11 cellular contexts compared by ENCODE assay signal in the genomic region with DNA sequence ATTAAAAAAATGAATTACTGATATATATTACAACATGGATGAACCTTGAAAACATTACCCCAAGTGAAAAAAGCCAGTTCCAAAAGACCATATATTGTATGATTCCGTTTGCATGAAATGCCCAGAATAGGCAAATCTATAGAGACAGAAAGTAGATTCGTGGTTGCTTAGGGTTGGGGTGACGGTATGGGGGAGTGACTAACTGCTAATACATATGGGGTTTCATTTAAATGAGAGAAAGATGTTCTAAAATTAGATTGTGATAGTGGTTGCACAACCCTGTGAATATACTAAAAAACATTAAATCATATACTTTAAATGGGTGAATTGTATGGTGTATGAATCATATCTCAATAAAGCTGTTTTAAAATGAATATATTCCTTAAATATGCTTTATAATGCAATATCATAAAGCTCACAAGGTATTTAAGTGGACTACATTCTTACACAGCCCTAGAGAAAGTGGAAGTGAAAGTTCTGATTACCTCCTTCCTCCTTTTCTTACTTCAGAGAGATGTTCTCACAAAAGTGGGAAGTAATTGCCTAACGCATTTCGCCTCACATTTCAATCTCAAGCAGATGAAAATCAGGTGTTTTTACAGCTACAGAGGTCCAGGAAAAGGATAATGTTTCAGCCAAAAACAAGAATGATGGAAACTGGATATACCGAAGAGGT.
A peak's percentile ranks its signal among the peaks of the same experiment; 100 is the strongest.
DNase-seq lines count a peak whose midpoint lies in the region; ATAC-seq and TF ChIP-seq lines count a peak whose summit lies in the region.
"Had no signal": no experiment of that assay in that cellular context is flagged by ENCODE, and none has a peak within 500 bp of the region (broad histone marks: within the 10 kb centered on the region; RNA-seq: fewer than 3 reads in every experiment).

No MANE protein-coding gene starts in this region.

- TF ChIP-seq CTCF in OCI-LY3 (IDR thresholded peaks at IDR 0.05; ENCODE audit: low read depth, low read length) (no peak), nephron progenitor cell (IDR thresholded peaks at IDR 0.05) (no peak)

- no peaks in the 10 kb centered on the region for H3K9me3 Mint-ChIP-seq in CD4-positive, alpha-beta memory T cell
- H3K9me3 Mint-ChIP-seq in nephron progenitor cell = no peaks in the 10 kb centered on the region
- H3K9me3 Mint-ChIP-seq in activated CD4-positive, alpha-beta T cell treated with anti-CD3 and anti-CD28 coated beads, Interleukin-2, amount 10 ng/mL, durations not matched to agents 24 days and 14 days = no peaks in the 10 kb centered on the region
- H3K9me3 Mint-ChIP-seq: GM23338 had no signal

- H3K4me1 ChIP-seq in CD4-positive, alpha-beta memory T cell (ENCODE audit: insufficient read depth, low read length) = no peaks in the 10 kb centered on the region
- peaks cover 15% of the 10 kb centered on the region for H3K4me1 ChIP-seq in OCI-LY3 (ENCODE audit: low read length)
- H3K4me1 ChIP-seq: adrenal gland had no signal

- H3K4me2 ChIP-seq in OCI-LY3 (ENCODE audit: low read length) = peak overlapping the region; percentile 40
- H3K4me2 ChIP-seq: GM23338 had no signal

- no peaks in the 10 kb centered on the region for H4K20me1 ChIP-seq in OCI-LY3 (ENCODE audit: insufficient read depth, low read length)

- H3K4me1 Mint-ChIP-seq in CD4-positive, alpha-beta memory T cell = peaks cover 0 to 2% (median under 1%) of the 10 kb centered on the region in 4 donors
- peaks cover 13% of the 10 kb centered on the region for H3K4me1 Mint-ChIP-seq in nephron progenitor cell
- H3K4me1 Mint-ChIP-seq in activated CD4-positive, alpha-beta T cell treated with anti-CD3 and anti-CD28 coated beads, Interleukin-2, amount 10 ng/mL, durations not matched to agents 24 days and 14 days = no peaks in the 10 kb centered on the region

- DNase-seq in CD4-positive, alpha-beta memory T cell = no peak
- DNase-seq in NCI-H2196 treated with DMSO at 0.1 percent for 48 hours (lab: John Stamatoyannopoulos, UW; ENCODE audit: unreplicated experiment) (no peak), nephron progenitor cell (no peak), DMS53 treated with DMSO at 0.1 percent for 48 hours (lab: John Stamatoyannopoulos, UW; ENCODE audit: unreplicated experiment) (no peak)
- DNase-seq in activated CD4-positive, alpha-beta T cell treated with anti-CD3 and anti-CD28 coated beads, Interleukin-2, amount 10 ng/mL, durations not matched to agents 24 days and 14 days = no peak
- DNase-seq: adrenal gland, NCI-H2029 treated with DMSO at 0.1 percent for 48 hours had no signal

- no peaks in the 10 kb centered on the region for H3K36me3 ChIP-seq in CD4-positive, alpha-beta memory T cell (ENCODE audit: insufficient read depth, low read length)
- H3K36me3 ChIP-seq in OCI-LY3 (replicated peaks; ENCODE audit: low read depth, low read length) = no peaks in the 10 kb centered on the region
- H3K36me3 ChIP-seq: adrenal gland had no signal

- no peak overlapping the region for H3K9ac ChIP-seq in OCI-LY3 (ENCODE audit: low read length)

- H3K36me3 Mint-ChIP-seq in CD4-positive, alpha-beta memory T cell = no peaks in the 10 kb centered on the region
- no peaks in the 10 kb centered on the region for H3K36me3 Mint-ChIP-seq in nephron progenitor cell (ENCODE audit: low read depth)
- no peaks in the 10 kb centered on the region for H3K36me3 Mint-ChIP-seq in activated CD4-positive, alpha-beta T cell treated with anti-CD3 and anti-CD28 coated beads, Interleukin-2, amount 10 ng/mL, durations not matched to agents 24 days and 14 days (ENCODE audit: low read depth)

- intact Hi-C loops in CD4-positive, alpha-beta memory T cell (cut with micrococcal nuclease) = no loop called here
- intact Hi-C loops in activated CD4-positive, alpha-beta T cell treated with anti-CD3 and anti-CD28 coated beads, Interleukin-2, amount 10 ng/mL, durations not matched to agents 24 days and 14 days (cut with micrococcal nuclease) = no loop called here

- H3K27ac ChIP-seq in CD4-positive, alpha-beta memory T cell (ENCODE audit: low read depth, low read length) = no peak overlapping the region
- H3K27ac ChIP-seq in OCI-LY3 (ENCODE audit: low read length) = no peak overlapping the region; the same call in 1 of the 2 replicates
- H3K27ac ChIP-seq: adrenal gland had no signal

- H3K27ac Mint-ChIP-seq in CD4-positive, alpha-beta memory T cell = peak overlapping the region in 1 of 7 donors; percentile 53
- H3K27ac Mint-ChIP-seq in nephron progenitor cell = no peak overlapping the region
- H3K27ac Mint-ChIP-seq in activated CD4-positive, alpha-beta T cell treated with anti-CD3 and anti-CD28 coated beads, Interleukin-2, amount 10 ng/mL, durations not matched to agents 24 days and 14 days = no peak overlapping the region
- H3K27ac Mint-ChIP-seq: GM23338 had no signal

- POLR2A ChIA-PET in CD4-positive, alpha-beta memory T cell (lab: Charles Lee; ENCODE audit: partially characterized antibody) = no interaction called here

- H3K79me2 ChIP-seq in OCI-LY3 (ENCODE audit: low read length) = no peaks in the 10 kb centered on the region

- no peaks in the 10 kb centered on the region for H3K9me3 ChIP-seq in CD4-positive, alpha-beta memory T cell (ENCODE audit: control insufficient read depth in 1 of 2, low read length in 2 of 2)
- no peaks in the 10 kb centered on the region for H3K9me3 ChIP-seq in OCI-LY3 (ENCODE audit: insufficient read depth, low read length)
- H3K9me3 ChIP-seq: adrenal gland had no signal

- ATAC-seq in GM19438 (IDR thresholded peaks at IDR 0.05; ENCODE audit: low read depth, unreplicated experiment) (peak; percentile 66), HG03060 (IDR thresholded peaks at IDR 0.05; ENCODE audit: low read depth, unreplicated experiment) (peak; percentile 93)
- ATAC-seq: GM23338 had no signal

- H3K27me3 Mint-ChIP-seq in CD4-positive, alpha-beta memory T cell = peaks cover 0 to 4% of the 10 kb centered on the region in 2 donors
- H3K27me3 Mint-ChIP-seq in nephron progenitor cell (ENCODE audit: low read depth, poor library complexity) = peaks cover 6% of the 10 kb centered on the region
- peaks cover 10% of the 10 kb centered on the region for H3K27me3 Mint-ChIP-seq in activated CD4-positive, alpha-beta T cell treated with anti-CD3 and anti-CD28 coated beads, Interleukin-2, amount 10 ng/mL, durations not matched to agents 24 days and 14 days

- H3K4me3 ChIP-seq in CD4-positive, alpha-beta memory T cell (ENCODE audit: low read length in 2 of 2) = no peak overlapping the region
- H3K4me3 ChIP-seq in OCI-LY3 (ENCODE audit: low read length) = no peak overlapping the region
- H3K4me3 ChIP-seq: adrenal gland, GM23338 had no signal

- no peak overlapping the region for H2AFZ ChIP-seq in OCI-LY3 (ENCODE audit: low read depth, low read length)
- H2AFZ ChIP-seq: GM23338 had no signal

- no peaks in the 10 kb centered on the region for H3K27me3 ChIP-seq in CD4-positive, alpha-beta memory T cell (ENCODE audit: insufficient read depth, low read length)
- H3K27me3 ChIP-seq in OCI-LY3 (ENCODE audit: low read depth, low read length) = peaks cover 40% of the 10 kb centered on the region

- CTCF ChIA-PET in CD4-positive, alpha-beta memory T cell (lab: Charles Lee; ENCODE audit: partially characterized antibody) = interaction anchor here (1.1 to 2.6 kb wide), 2 partner anchors 154 to 270 kb away, joined by 3 to 8 read pairs; no protein-coding TSS in a partner anchor

- H3K4me3 Mint-ChIP-seq in CD4-positive, alpha-beta memory T cell = peak overlapping the region in 6 of 8 donors; percentile 35 to 68 (median 56)
- no peak overlapping the region for H3K4me3 Mint-ChIP-seq in nephron progenitor cell
- no peak overlapping the region for H3K4me3 Mint-ChIP-seq in activated CD4-positive, alpha-beta T cell treated with anti-CD3 and anti-CD28 coated beads, Interleukin-2, amount 10 ng/mL, durations not matched to agents 24 days and 14 days
- H3K4me3 Mint-ChIP-seq: GM23338 had no signal

Comparison
In these comparisons a context has a peak if more than half of its experiments do, and no peak if none do; other contexts are left out.
1. H3K4me3 Mint-ChIP-seq: peak in CD4-positive, alpha-beta memory T cell (6 of 8); none in nephron progenitor cell (single experiment) and activated CD4-positive, alpha-beta T cell treated with anti-CD3 and anti-CD28 coated beads, Interleukin-2, amount 10 ng/mL, durations not matched to agents 24 days and 14 days (single experiment).